In the genomic region with DNA sequence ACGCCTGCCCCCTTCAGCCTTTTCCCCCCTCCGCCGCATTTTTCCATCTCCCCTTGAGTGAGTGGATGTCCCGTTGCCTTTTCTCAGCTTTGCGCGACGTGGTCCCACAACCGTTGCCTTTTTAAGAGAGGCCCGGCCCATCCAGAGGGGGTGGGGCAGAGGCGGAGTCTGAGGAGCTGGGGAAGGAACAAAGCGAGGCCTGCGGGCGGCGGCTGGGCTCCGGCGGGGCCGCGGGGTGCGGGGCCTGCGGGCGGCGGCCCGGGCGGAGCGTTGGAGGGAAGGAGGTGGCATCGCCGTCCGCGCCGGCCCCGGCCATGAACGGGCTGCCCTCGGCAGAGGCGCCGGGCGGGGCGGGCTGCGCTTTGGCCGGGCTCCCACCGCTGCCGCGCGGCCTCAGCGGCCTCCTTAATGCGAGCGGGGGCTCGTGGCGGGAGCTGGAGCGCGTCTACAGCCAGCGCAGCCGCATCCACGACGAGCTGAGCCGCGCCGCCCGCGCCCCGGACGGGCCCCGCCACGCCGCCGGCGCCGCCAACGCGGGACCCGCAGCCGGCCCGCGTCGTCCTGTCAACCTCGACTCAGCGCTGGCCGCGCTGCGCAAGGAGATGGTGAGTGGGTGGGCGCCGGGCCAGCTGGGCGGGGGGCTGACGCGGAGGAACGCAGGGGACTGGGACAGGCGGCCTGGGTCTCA, we compare ENCODE assay signal across 7 cellular contexts. TPM values are rescaled to one million over a fixed set of nuclear protein-coding genes. Genes with fewer than 3 reads are reported as not detected.
DNase-seq lines count a peak whose midpoint lies in the region; ATAC-seq and TF ChIP-seq lines count a peak whose summit lies in the region.

FAM89B (plus strand) TSS at position 183 of the 688 bp plus-strand sequence; CDS start at position 315, 132 bp downstream.

- DNase-seq in NCI-H2196 treated with DMSO at 0.1 percent for 48 hours (lab: John Stamatoyannopoulos, UW; ENCODE audit: unreplicated experiment) (peak; percentile 59), inferior parietal cortex (ENCODE audit: extremely low spot score) (peak; percentile 83), spleen (peak; percentile 99)
- DNase-seq in activated CD4-positive, CD25-positive, alpha-beta regulatory T cell treated with anti-CD3 and anti-CD28 coated beads, Interleukin-2, amount 50 U/mL, for 72 hours, result peak; percentile 80
- DNase-seq in central memory CD4-positive, alpha-beta T cell, result peak; percentile 86

- intact Hi-C loops in spleen (cut with DNase I; ENCODE audit: low total_unique reads), result no loop called here

- peak in 1 of 11 experiments; percentile 8 for TF ChIP-seq CTCF in spleen (IDR thresholded peaks at IDR 0.05 in 8 of 11, conservative IDR thresholded peaks at IDR 0.05 in 3 of 11)

- peaks cover 47 to 87% (median 80%) of the 10 kb centered on the region in 6 donors for H3K4me1 ChIP-seq in spleen

- peaks cover 0 to 25% (median 2%) of the 10 kb centered on the region in 6 donors for H3K36me3 ChIP-seq in spleen

- H3K9me3 ChIP-seq in spleen, result no peaks in the 10 kb centered on the region

- peak within 1 kb of the TSS; percentile 88 to 99 (median 96) for H3K27ac ChIP-seq in spleen

- peak within 1 kb of the TSS; percentile 52 to 95 (median 88) for H3K4me3 ChIP-seq in spleen

- ATAC-seq in GM18517 (IDR thresholded peaks at IDR 0.05; ENCODE audit: unreplicated experiment), result no peak

- TF ChIP-seq POLR2A in GM19099 (IDR thresholded peaks at IDR 0.05; ENCODE audit: extremely low read depth, insufficient read length, low read depth), result peak; percentile 51
- peak in 1 of 3 donors; percentile 21 for TF ChIP-seq POLR2A in spleen (IDR thresholded peaks at IDR 0.05)

- H3K27me3 ChIP-seq in spleen (replicated peaks in 1 of 7), result no peaks in the 10 kb centered on the region

- WGBS in spleen, 5 donors, result 0 to 1% (median 1%) methylated on average over 36 to 86 of the region's 86 CpGs

RNA-seq across cellular contexts. Expression of gene FAM89B, which starts in this region (rescaled TPM):
- 10 to 100 TPM; 34.5 to 59.0 (median 48.4) TPM for total RNA-seq in spleen
- 10 to 100 TPM; 43.0 to 66.1 (median 50.1) TPM for polyA plus RNA-seq in spleen
